ENCODE assay signal across 1 cellular context in the genomic region with DNA sequence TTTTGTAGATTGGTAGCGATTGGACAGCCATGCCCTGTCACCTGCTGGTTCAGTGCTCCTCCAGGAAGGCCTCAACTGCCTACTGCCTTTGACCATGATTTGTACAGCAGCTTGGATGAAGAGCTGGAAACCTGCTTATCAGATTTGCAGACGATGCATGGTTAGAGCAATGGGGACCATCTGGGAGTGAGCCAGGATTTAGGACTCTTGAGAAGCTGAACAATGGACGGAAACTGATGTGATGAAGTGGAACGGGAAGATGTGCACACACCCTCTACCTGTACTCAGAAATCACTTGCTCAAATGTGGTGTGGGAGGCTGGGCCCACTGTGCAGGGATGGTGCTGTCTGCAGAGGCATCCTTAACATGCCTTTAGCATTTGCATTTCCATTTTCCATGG.
TF ChIP-seq lines count a peak whose summit lies in the region.

No MANE protein-coding gene starts in this region.

TF ChIP-seq in GM12878, 131 proteins besides CTCF, POLR2A, EP300 and RAD21 (continued from another document):
- TF ChIP-seq, protein P1, sequence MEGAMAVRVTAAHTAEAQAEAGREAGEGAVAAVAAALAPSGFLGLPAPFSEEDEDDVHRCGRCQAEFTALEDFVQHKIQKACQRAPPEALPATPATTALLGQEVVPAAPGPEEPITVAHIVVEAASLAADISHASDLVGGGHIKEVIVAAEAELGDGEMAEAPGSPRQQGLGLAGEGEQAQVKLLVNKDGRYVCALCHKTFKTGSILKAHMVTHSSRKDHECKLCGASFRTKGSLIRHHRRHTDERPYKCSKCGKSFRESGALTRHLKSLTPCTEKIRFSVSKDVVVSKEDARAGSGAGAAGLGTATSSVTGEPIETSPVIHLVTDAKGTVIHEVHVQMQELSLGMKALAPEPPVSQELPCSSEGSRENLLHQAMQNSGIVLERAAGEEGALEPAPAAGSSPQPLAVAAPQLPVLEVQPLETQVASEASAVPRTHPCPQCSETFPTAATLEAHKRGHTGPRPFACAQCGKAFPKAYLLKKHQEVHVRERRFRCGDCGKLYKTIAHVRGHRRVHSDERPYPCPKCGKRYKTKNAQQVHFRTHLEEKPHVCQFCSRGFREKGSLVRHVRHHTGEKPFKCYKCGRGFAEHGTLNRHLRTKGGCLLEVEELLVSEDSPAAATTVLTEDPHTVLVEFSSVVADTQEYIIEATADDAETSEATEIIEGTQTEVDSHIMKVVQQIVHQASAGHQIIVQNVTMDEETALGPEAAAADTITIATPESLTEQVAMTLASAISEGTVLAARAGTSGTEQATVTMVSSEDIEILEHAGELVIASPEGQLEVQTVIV (IDR thresholded peaks at IDR 0.05; ENCODE audit: borderline replicate concordance, partially characterized antibody): no peak
